Comparison of ENCODE assay signal across 8 cellular contexts in genomic region chr4:2412885-2413716, GRCh38. TPM values are rescaled to one million over a fixed set of nuclear protein-coding genes. Genes with fewer than 3 reads are reported as not detected.
DNase-seq lines count a peak whose midpoint lies in the region; ATAC-seq and TF ChIP-seq lines count a peak whose summit lies in the region.

No MANE protein-coding gene starts in this region.

- H3K36me3 Mint-ChIP-seq in Caco-2 (ENCODE audit: insufficient read depth, unreplicated experiment) (no peaks in the 10 kb centered on the region), nephron progenitor cell (ENCODE audit: low read depth) (no peaks in the 10 kb centered on the region)
- H3K36me3 Mint-ChIP-seq in activated T-helper 17 cell treated with anti-CD3 and anti-CD28 coated beads, Interleukin-2, amount 50 U/mL, for 72 hours (ENCODE audit: low read depth), result peaks cover 9% of the 10 kb centered on the region

- no peaks in the 10 kb centered on the region for H3K36me3 ChIP-seq in Caco-2 (ENCODE audit: control insufficient read depth, insufficient read depth, low read length)

- H3K4me3 ChIP-seq in Caco-2 (ENCODE audit: low read depth, low read length), result peak overlapping the region; percentile 22
- H3K4me3 ChIP-seq in fibroblast of pulmonary artery (replicated peaks; ENCODE audit: low read depth, low read length), result peak overlapping the region; percentile 42

- H3K4me1 Mint-ChIP-seq in Caco-2 (ENCODE audit: low read depth, unreplicated experiment) (peaks cover 7% of the 10 kb centered on the region), nephron progenitor cell (peaks cover 35% of the 10 kb centered on the region)
- H3K4me1 Mint-ChIP-seq in activated T-helper 17 cell treated with anti-CD3 and anti-CD28 coated beads, Interleukin-2, amount 50 U/mL, for 72 hours, result peaks cover 40% of the 10 kb centered on the region

- H3K27me3 Mint-ChIP-seq in Caco-2 (ENCODE audit: insufficient read depth, unreplicated experiment) (peaks cover 16% of the 10 kb centered on the region), nephron progenitor cell (ENCODE audit: low read depth, poor library complexity) (peaks cover 89% of the 10 kb centered on the region)
- H3K27me3 Mint-ChIP-seq in activated T-helper 17 cell treated with anti-CD3 and anti-CD28 coated beads, Interleukin-2, amount 50 U/mL, for 72 hours, result no peaks in the 10 kb centered on the region

- peak; percentile 70 for ATAC-seq in GM19452 (IDR thresholded peaks at IDR 0.05; ENCODE audit: unreplicated experiment)
- ATAC-seq in activated T-helper 17 cell treated with anti-CD3 and anti-CD28 coated beads, Interleukin-2, amount 50 U/mL, for 72 hours (replicated peaks), result peak; percentile 80
- ATAC-seq in stimulated activated naive CD8-positive, alpha-beta T cell treated with anti-CD3 and anti-CD28 coated beads, Interleukin-15, Interleukin-2, amounts not matched to agents 100 U/mL and 50 U/mL, for 24 hours, result peak; percentile 88

- BruUV-seq in Caco-2 (replicated peaks; lab: Mats Ljungman, UMichigan), result no TSS peak

- H3K27ac Mint-ChIP-seq in Caco-2 (ENCODE audit: unreplicated experiment) (peak overlapping the region; percentile 51), nephron progenitor cell (no peak overlapping the region)
- H3K27ac Mint-ChIP-seq in activated T-helper 17 cell treated with anti-CD3 and anti-CD28 coated beads, Interleukin-2, amount 50 U/mL, for 72 hours, result peak overlapping the region; percentile 96

- no peaks in the 10 kb centered on the region for H3K9me3 ChIP-seq in Caco-2

- TF ChIP-seq CTCF in Caco-2 (IDR thresholded peaks at IDR 0.05; ENCODE audit: insufficient read depth in 1 of 2, low read depth in 1 of 2, low read length in 1 of 2, severe bottlenecking in 1 of 2, unreplicated experiment in 1 of 2) (peak in 1 of 2 experiments; percentile 43), fibroblast of pulmonary artery (IDR thresholded peaks at IDR 0.05; ENCODE audit: low read length, missing control alignments) (peak; percentile 44), nephron progenitor cell (IDR thresholded peaks at IDR 0.05) (peak; percentile 11)

- CTCF ChIA-PET in Caco-2 (lab: Charles Lee), result interaction anchor here (1.0 kb wide), 1 partner anchor 25 kb away, joined by 3 read pairs; no protein-coding TSS in a partner anchor

- peaks cover 30% of the 10 kb centered on the region for H3K4me1 ChIP-seq in Caco-2

- H3K27me3 ChIP-seq in Caco-2 (replicated peaks; ENCODE audit: control insufficient read depth, insufficient read depth, low read length), result no peaks in the 10 kb centered on the region; the same call in 1 of the 2 replicates

- intact Hi-C loops in Caco-2 (cut with micrococcal nuclease; ENCODE audit: unreplicated experiment), result no loop called here

- H3K9me3 Mint-ChIP-seq in Caco-2 (ENCODE audit: unreplicated experiment) (no peaks in the 10 kb centered on the region), nephron progenitor cell (no peaks in the 10 kb centered on the region)
- H3K9me3 Mint-ChIP-seq in activated T-helper 17 cell treated with anti-CD3 and anti-CD28 coated beads, Interleukin-2, amount 50 U/mL, for 72 hours, result no peaks in the 10 kb centered on the region

- POLR2A ChIA-PET in Caco-2 (lab: Charles Lee), result no interaction called here

- DNase-seq in Caco-2 (peak; percentile 63 to 72), HS-5 (ENCODE audit: low read depth) (peak; percentile 96), RKO (ENCODE audit: low spot score) (peak; percentile 97), fibroblast of pulmonary artery (ENCODE audit: low read depth) (peak; percentile 92), nephron progenitor cell (peak; percentile 69)
- peak; percentile 87 for DNase-seq in stimulated activated naive CD8-positive, alpha-beta T cell treated with anti-CD3 and anti-CD28 coated beads, Interleukin-15, Interleukin-2, amounts not matched to agents 100 U/mL and 50 U/mL, for 24 hours

- peak overlapping the region; percentile 57 for H3K4me3 Mint-ChIP-seq in Caco-2 (ENCODE audit: unreplicated experiment)
- peak overlapping the region; percentile 82 for H3K4me3 Mint-ChIP-seq in activated T-helper 17 cell treated with anti-CD3 and anti-CD28 coated beads, Interleukin-2, amount 50 U/mL, for 72 hours
- H3K4me3 Mint-ChIP-seq in nephron progenitor cell, result peak overlapping the region; percentile 51

RNA-seq across cellular contexts. Expression of gene ZFYVE28, which starts 5.3 kb away (rescaled TPM):
- 0.70 and 0.82 TPM in 2 replicates for total RNA-seq in Caco-2 (2022)
- total RNA-seq in activated T-helper 17 cell treated with anti-CD3 and anti-CD28 coated beads, Interleukin-2, amount 50 U/mL, for 72 hours, result 10 to 100 TPM; 36.3 to 42.7 TPM

RNA-seq across cellular contexts. Expression of gene CFAP99, which starts 5.7 kb away (rescaled TPM):
- total RNA-seq in Caco-2 (2022), result not detected in 2 replicates
- total RNA-seq in activated T-helper 17 cell treated with anti-CD3 and anti-CD28 coated beads, Interleukin-2, amount 50 U/mL, for 72 hours, result under 1 TPM; 0.11 to 0.26 TPM

RNA-seq across cellular contexts. Expression of gene RNF4, which starts 55.8 kb away (rescaled TPM):
- 69.0 and 75.4 TPM in 2 replicates for total RNA-seq in Caco-2 (2022)
- 10 to 100 TPM; 90.8 to 97.1 TPM for total RNA-seq in activated T-helper 17 cell treated with anti-CD3 and anti-CD28 coated beads, Interleukin-2, amount 50 U/mL, for 72 hours

Comparison
In these comparisons a context has a peak if more than half of its experiments do, and no peak if none do; other contexts are left out.
1. Peak in every context shown above with its lines: DNase-seq, ATAC-seq and H3K4me3 ChIP-seq.
2. RNA of gene ZFYVE28, which starts 5.3 kb away (total RNA-seq): 36.3 to 42.7 TPM in activated T-helper 17 cell treated with anti-CD3 and anti-CD28 coated beads, Interleukin-2, amount 50 U/mL, for 72 hours; 0.70 to 0.82 TPM in Caco-2; every median in the first group is over 10 times any median in the second.